Comparison of ENCODE assay signal across 8 cellular contexts in the genomic region with DNA sequence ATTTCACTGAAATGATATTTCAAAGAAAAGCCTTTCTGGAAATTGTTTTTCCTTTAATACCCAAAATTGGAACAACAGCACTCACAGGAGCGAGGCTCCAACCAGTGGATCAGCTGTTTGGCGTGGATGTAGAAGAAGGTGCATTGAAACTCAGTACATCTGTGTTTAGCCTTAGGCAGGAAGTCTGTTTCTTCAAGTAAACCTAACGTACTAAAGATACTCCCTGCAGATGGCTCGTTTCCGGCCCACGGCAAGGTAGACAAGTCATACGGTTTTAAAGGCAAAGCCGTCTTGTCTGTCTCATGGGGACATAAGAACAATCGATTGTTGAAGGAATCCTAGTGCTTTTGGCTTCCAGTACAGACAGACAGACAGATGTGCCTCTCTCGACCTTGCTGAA. TPM values are rescaled to one million over a fixed set of nuclear protein-coding genes. Genes with fewer than 3 reads are reported as not detected.
A peak's percentile ranks its signal among the peaks of the same experiment; 100 is the strongest.
DNase-seq lines count a peak whose midpoint lies in the region; ATAC-seq, FAIRE-seq and TF ChIP-seq lines count a peak whose summit lies in the region.

No MANE protein-coding gene starts in this region.

- no peak for TF ChIP-seq POLR2A in H54 (IDR thresholded peaks at IDR 0.05; ENCODE audit: low read depth, low read length)

- H3K27me3 ChIP-seq in thymus (ENCODE audit: control insufficient read depth, insufficient read depth) (no peaks in the 10 kb centered on the region), lower lobe of right lung (ENCODE audit: low read depth) (no peaks in the 10 kb centered on the region)

- peak overlapping the region; percentile 65 for H3K4me3 Mint-ChIP-seq in activated naive CD8-positive, alpha-beta T cell treated with anti-CD3 and anti-CD28 coated beads, Interleukin-2, amount 10 ng/mL, durations not matched to agents 7 days and 5 days

- peaks cover 42% of the 10 kb centered on the region for H3K4me1 Mint-ChIP-seq in activated naive CD8-positive, alpha-beta T cell treated with anti-CD3 and anti-CD28 coated beads, Interleukin-2, amount 10 ng/mL, durations not matched to agents 7 days and 5 days

- no peak for FAIRE-seq in H54 (lab: Jason Lieb, UNC)

- peak overlapping the region; percentile 90 for H3K27ac Mint-ChIP-seq in activated naive CD8-positive, alpha-beta T cell treated with anti-CD3 and anti-CD28 coated beads, Interleukin-2, amount 10 ng/mL, durations not matched to agents 7 days and 5 days

- peak in 3 of 4 experiments; percentile 1 to 24 (median 7) for DNase-seq in activated CD4-positive, CD25-positive, alpha-beta regulatory T cell (lab: John Stamatoyannopoulos, UW)
- DNase-seq in activated CD4-positive, CD25-positive, alpha-beta regulatory T cell treated with anti-CD3 and anti-CD28 coated beads, Interleukin-2, amount 50 U/mL, for 72 hours = no peak
- DNase-seq in KBM-7 (peak; percentile 75), lower lobe of right lung (no peak), left ventricle myocardium superior (no peak), H54 (ENCODE audit: insufficient read length, low spot score) (no peak)
- peak; percentile 44 for DNase-seq in activated naive CD8-positive, alpha-beta T cell treated with anti-CD3 and anti-CD28 coated beads, Interleukin-2, amount 10 ng/mL, durations not matched to agents 7 days and 5 days

- peak overlapping the region; percentile 94 for H3K27ac ChIP-seq in thymus (ENCODE audit: low read depth)
- no peak overlapping the region for H3K27ac ChIP-seq in lower lobe of right lung

- no peak for TF ChIP-seq CTCF in lower lobe of right lung (IDR thresholded peaks at IDR 0.05)

- no peaks in the 10 kb centered on the region for H3K9me3 Mint-ChIP-seq in activated naive CD8-positive, alpha-beta T cell treated with anti-CD3 and anti-CD28 coated beads, Interleukin-2, amount 10 ng/mL, durations not matched to agents 7 days and 5 days

- H3K4me3 ChIP-seq in thymus (ENCODE audit: low read length) (peak overlapping the region; percentile 14), lower lobe of right lung (no peak overlapping the region)

- peaks cover 24% of the 10 kb centered on the region for H3K36me3 Mint-ChIP-seq in activated naive CD8-positive, alpha-beta T cell treated with anti-CD3 and anti-CD28 coated beads, Interleukin-2, amount 10 ng/mL, durations not matched to agents 7 days and 5 days

- ATAC-seq in activated naive CD8-positive, alpha-beta T cell treated with anti-CD3 and anti-CD28 coated beads, Interleukin-2, amount 10 ng/mL, durations not matched to agents 7 days and 5 days (ENCODE audit: low read depth) = peak; percentile 58
- ATAC-seq in lower lobe of right lung = no peak
- no peak for ATAC-seq in left ventricle myocardium superior

- H3K4me1 ChIP-seq in thymus (ENCODE audit: control insufficient read depth, insufficient read depth, low read length) (peaks cover 18% of the 10 kb centered on the region), lower lobe of right lung (peaks cover 28% of the 10 kb centered on the region)

- no peaks in the 10 kb centered on the region for H3K9me3 ChIP-seq in thymus (ENCODE audit: control insufficient read depth)
- no peaks in the 10 kb centered on the region for H3K9me3 ChIP-seq in lower lobe of right lung

- POLR2A ChIA-PET in activated naive CD8-positive, alpha-beta T cell treated with anti-CD3 and anti-CD28 coated beads, Interleukin-2, amount 10 ng/mL, durations not matched to agents 7 days and 5 days (lab: Charles Lee) = interaction anchor here (1.2 kb wide), 1 partner anchor 25 kb away, joined by 4 read pairs; no protein-coding TSS in a partner anchor

- H3K36me3 ChIP-seq in thymus (ENCODE audit: control insufficient read depth, insufficient read depth) = peaks cover 3% of the 10 kb centered on the region
- peaks cover 8% of the 10 kb centered on the region for H3K36me3 ChIP-seq in lower lobe of right lung

- in situ Hi-C loops in KBM-7 (cut with MboI; ENCODE audit: low pct_unique_long_range_greater_than_20kb, low sequenced_read_pairs) = loop anchor here (5.0 to 25.0 kb wide), 2 partner anchors 100 to 220 kb away; no protein-coding TSS in a partner anchor

- intact Hi-C loops in lower lobe of right lung (cut with DNase I) = no loop called here
- intact Hi-C loops in left ventricle myocardium superior (cut with micrococcal nuclease) = no loop called here

- 12% methylated on average over 10 of the region's 10 CpGs for WGBS in thymus

- no peaks in the 10 kb centered on the region for H3K27me3 Mint-ChIP-seq in activated naive CD8-positive, alpha-beta T cell treated with anti-CD3 and anti-CD28 coated beads, Interleukin-2, amount 10 ng/mL, durations not matched to agents 7 days and 5 days

RNA-seq across cellular contexts. Expression of a gene that starts 50.0 kb away (rescaled TPM):
- total RNA-seq in activated naive CD8-positive, alpha-beta T cell treated with anti-CD3 and anti-CD28 coated beads, Interleukin-2, amount 10 ng/mL, durations not matched to agents 7 days and 5 days = under 1 TPM in 1 of 2 experiments, not detected in 1; 0.25 TPM
- 2.6 TPM for polyA plus RNA-seq in thymus
- total RNA-seq in lower lobe of right lung (13.8 TPM), left ventricle myocardium superior (30.0 TPM)

Comparison
In these comparisons a context has a peak if more than half of its experiments do, and no peak if none do; other contexts are left out.
1. DNase-seq: peak in activated CD4-positive, CD25-positive, alpha-beta regulatory T cell (3 of 4), KBM-7 (single experiment) and activated naive CD8-positive, alpha-beta T cell treated with anti-CD3 and anti-CD28 coated beads, Interleukin-2, amount 10 ng/mL, durations not matched to agents 7 days and 5 days (single experiment); none in activated CD4-positive, CD25-positive, alpha-beta regulatory T cell treated with anti-CD3 and anti-CD28 coated beads, Interleukin-2, amount 50 U/mL, for 72 hours (single experiment), lower lobe of right lung (single experiment), left ventricle myocardium superior (single experiment) and H54 (single experiment).
2. RNA of a gene that starts 50.0 kb away (total RNA-seq): 30.0 TPM in left ventricle myocardium superior (single experiment) and 13.8 TPM in lower lobe of right lung (single experiment); 0.25 TPM in activated naive CD8-positive, alpha-beta T cell treated with anti-CD3 and anti-CD28 coated beads, Interleukin-2, amount 10 ng/mL, durations not matched to agents 7 days and 5 days; every median in the first group is over 10 times any median in the second.